ENCODE assay signal across 19 cellular contexts in the genomic region with DNA sequence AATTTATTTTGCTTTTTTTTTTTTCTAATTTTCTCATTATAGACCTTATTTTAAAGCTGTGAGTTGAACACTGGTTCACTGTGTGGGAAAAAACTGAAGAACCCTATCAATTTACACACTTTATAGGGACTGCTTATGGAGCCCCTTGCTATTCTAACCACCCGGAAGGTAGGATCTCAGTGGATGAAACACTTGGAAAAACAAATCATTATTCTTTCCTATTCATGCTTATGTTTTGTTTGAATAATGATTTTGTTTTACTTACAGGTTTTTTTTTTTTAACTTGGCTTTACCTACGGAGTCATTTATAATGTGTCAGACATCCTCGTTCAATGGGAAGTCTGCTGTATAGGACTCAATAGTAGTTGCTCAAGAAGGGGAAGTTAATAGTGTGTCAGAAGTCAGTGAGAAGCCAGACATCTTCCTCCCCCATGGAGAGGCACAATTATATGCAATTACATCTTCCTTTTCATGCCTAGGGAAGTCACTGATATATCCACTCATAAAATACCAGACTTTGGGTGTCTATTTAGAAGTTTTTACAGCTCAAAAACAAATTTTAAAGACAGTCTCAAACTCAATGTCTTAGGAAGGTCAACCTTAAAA.
"Had no signal": no experiment of that assay in that cellular context is flagged by ENCODE, and none has a peak within 500 bp of the region (broad histone marks: within the 10 kb centered on the region; RNA-seq: fewer than 3 reads in every experiment).

No MANE protein-coding gene starts in this region.

- H3K9me3 Mint-ChIP-seq: activated naive CD4-positive, alpha-beta T cell treated with anti-CD3 and anti-CD28 coated beads, Interleukin-2, amount 50 U/mL, for 72 hours had no signal

- ATAC-seq: activated naive CD4-positive, alpha-beta T cell treated with anti-CD3 and anti-CD28 coated beads, Interleukin-2, amount 50 U/mL, for 72 hours; gastroesophageal sphincter; left colon; mucosa of descending colon; sciatic nerve; stimulated activated naive B cell treated with anti-CD40 and anti-IgM and Interleukin-4, amounts not matched to agents 10 μg/mL and 1 μg/mL and 100 μg/mL, for 72 hours; WTC11 had no signal

- H3K9me3 ChIP-seq: gastroesophageal sphincter, mucosa of descending colon, testis, vagina had no signal

- H3K36me3 Mint-ChIP-seq: activated naive CD4-positive, alpha-beta T cell treated with anti-CD3 and anti-CD28 coated beads, Interleukin-2, amount 50 U/mL, for 72 hours; stimulated activated naive B cell treated with anti-CD40 and anti-IgM and Interleukin-4, amounts not matched to agents 10 μg/mL and 1 μg/mL and 100 μg/mL, for 72 hours; WTC11 had no signal

- H3K36me3 ChIP-seq: gastroesophageal sphincter, vagina had no signal

- H3K27ac ChIP-seq: coronary artery, gastroesophageal sphincter, testis, vagina had no signal

- H3K27ac Mint-ChIP-seq: activated naive CD4-positive, alpha-beta T cell treated with anti-CD3 and anti-CD28 coated beads, Interleukin-2, amount 50 U/mL, for 72 hours; stimulated activated naive B cell treated with anti-CD40 and anti-IgM and Interleukin-4, amounts not matched to agents 10 μg/mL and 1 μg/mL and 100 μg/mL, for 72 hours; WTC11 had no signal

- H3K27me3 ChIP-seq: gastroesophageal sphincter, testis, vagina had no signal

- H3K4me3 Mint-ChIP-seq: nephron progenitor cell; stimulated activated naive B cell treated with anti-CD40 and anti-IgM and Interleukin-4, amounts not matched to agents 10 μg/mL and 1 μg/mL and 100 μg/mL, for 72 hours; WTC11 had no signal

- DNase-seq: activated T-cell treated with anti-CD3 and anti-CD28 coated beads, Interleukin-2, amount 50 U/mL, for 1 hour; cerebellar nuclear complex; head of caudate nucleus; left colon; mesendoderm; mucosa of descending colon; nephron progenitor cell; occipital lobe; small intestine; stimulated activated CD4-positive, alpha-beta T cell treated with anti-CD3 and anti-CD28 coated beads, Interleukin-2, amount 100 ng/mL, for 24 hours; stimulated activated naive B cell treated with anti-CD40 and anti-IgM and Interleukin-4, amounts not matched to agents 10 μg/mL and 1 μg/mL and 100 μg/mL, for 72 hours; testis; trophoblast cell had no signal

- H3K4me1 Mint-ChIP-seq: stimulated activated naive B cell treated with anti-CD40 and anti-IgM and Interleukin-4, amounts not matched to agents 10 μg/mL and 1 μg/mL and 100 μg/mL, for 72 hours; WTC11 had no signal

- H3K4me3 ChIP-seq: coronary artery, gastroesophageal sphincter, mucosa of descending colon, testis, vagina had no signal

- H3K4me1 ChIP-seq: gastroesophageal sphincter, testis, vagina had no signal
